ENCODE assay signal across 17 cellular contexts in genomic region chr7:118094044-118094443, GRCh38.
"Had no signal": no experiment of that assay in that cellular context is flagged by ENCODE, and none has a peak within 500 bp of the region (broad histone marks: within the 10 kb centered on the region; RNA-seq: fewer than 3 reads in every experiment).

No MANE protein-coding gene starts in this region.

- H3K4me3 ChIP-seq: heart left ventricle, psoas muscle, spleen, tibial artery, upper lobe of right lung, vagina had no signal

- H3K27ac ChIP-seq: heart left ventricle, neutrophil, psoas muscle, spleen, tibial artery, upper lobe of right lung, vagina had no signal

- ATAC-seq: heart left ventricle; naive thymus-derived CD8-positive, alpha-beta T cell; psoas muscle; sciatic nerve; stimulated activated memory B cell treated with anti-CD40 and anti-IgM and Interleukin-4, amounts not matched to agents 10 μg/mL and 1 μg/mL and 100 μg/mL, for 72 hours; upper lobe of right lung had no signal

- DNase-seq: dermis blood vessel endothelial cell; erythroblast; heart left ventricle; hippocampal formation; naive thymus-derived CD8-positive, alpha-beta T cell; psoas muscle; retina; spleen; stimulated activated CD4-positive, alpha-beta T cell treated with anti-CD3 and anti-CD28 coated beads, Interleukin-15, amount 100 ng/mL, for 24 hours; stimulated activated CD4-positive, alpha-beta T cell treated with anti-CD3 and anti-CD28 coated beads, Interleukin-1b, Interleukin-23, amount 100 ng/mL, for 48 hours; stimulated activated CD4-positive, alpha-beta T cell treated with anti-CD3 and anti-CD28 coated beads, Interleukin-4, amount 100 ng/mL, for 24 hours; tibial artery; upper lobe of right lung had no signal

- H3K36me3 ChIP-seq: heart left ventricle, neutrophil, spleen, tibial artery, upper lobe of right lung, vagina had no signal

- H3K9me3 ChIP-seq: heart left ventricle, neutrophil, psoas muscle, spleen, tibial artery, upper lobe of right lung, vagina had no signal

- H3K27me3 ChIP-seq: heart left ventricle, neutrophil, spleen, tibial artery, upper lobe of right lung, vagina had no signal

- H3K4me1 ChIP-seq: heart left ventricle, psoas muscle, spleen, tibial artery, upper lobe of right lung, vagina had no signal
